In the genomic region with DNA sequence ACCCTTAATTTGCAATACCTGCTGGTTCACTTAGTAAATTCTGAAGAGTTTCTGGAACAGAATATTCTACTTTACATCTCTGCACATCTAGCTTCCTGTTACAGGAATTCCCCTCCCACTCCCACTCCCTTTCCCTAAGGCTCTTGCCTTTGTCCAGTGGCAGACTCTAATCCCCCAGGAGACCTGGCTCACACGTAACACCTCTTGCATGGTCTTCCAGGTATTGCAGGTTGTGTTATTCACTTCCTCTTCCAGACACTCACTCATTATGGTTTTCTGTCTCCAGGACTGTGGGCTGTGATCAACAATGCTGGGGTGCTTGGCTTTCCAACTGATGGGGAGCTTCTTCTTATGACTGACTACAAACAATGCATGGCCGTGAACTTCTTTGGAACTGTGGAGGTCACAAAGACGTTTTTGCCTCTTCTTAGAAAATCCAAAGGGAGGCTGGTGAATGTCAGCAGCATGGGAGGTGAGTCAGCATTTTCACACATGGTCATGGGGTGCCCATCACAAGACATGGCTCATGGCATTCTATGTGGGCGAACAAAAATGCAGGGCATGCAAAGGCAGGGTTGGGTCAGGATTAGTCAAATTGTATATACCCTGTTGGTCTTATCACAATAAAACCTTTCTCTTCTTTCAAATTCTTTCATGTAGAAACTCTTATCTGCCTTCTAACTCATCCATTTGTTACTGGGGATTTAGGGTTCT, we compare ENCODE assay signal across 18 cellular contexts. TPM values are rescaled to one million over a fixed set of nuclear protein-coding genes. Genes with fewer than 3 reads are reported as not detected.
DNase-seq lines count a peak whose midpoint lies in the region; ATAC-seq, FAIRE-seq and TF ChIP-seq lines count a peak whose summit lies in the region.
"Had no signal": no experiment of that assay in that cellular context is flagged by ENCODE, and none has a peak within 500 bp of the region (broad histone marks: within the 10 kb centered on the region; RNA-seq: fewer than 3 reads in every experiment).

No MANE protein-coding gene starts in this region.

- DNase-seq in HepG2 (ENCODE audit: low spot score), result no peak
- DNase-seq in right lobe of liver, result no peak
- DNase-seq in astrocyte of the hippocampus (ENCODE audit: low read depth, low spot score), result peak; percentile 56
- peak; percentile 95 for DNase-seq in foreskin melanocyte
- no peak for DNase-seq in NCI-H187 treated with DMSO at 0.1 percent for 48 hours (lab: John Stamatoyannopoulos, UW)
- no peak for DNase-seq in NCI-H2029 (lab: John Stamatoyannopoulos, UW)
- DNase-seq in activated effector memory CD4-positive, alpha-beta T cell treated with Interleukin-2 at 50 U/mL for 16 hours, result no peak
- no peak for DNase-seq in A673 (ENCODE audit: low spot score)
- DNase-seq: activated CD4-positive, alpha-beta T cell treated with anti-CD3 and anti-CD28 coated beads for 36 hours; activated gamma-delta T cell treated with Interleukin-2 at 50 U/mL for 16 hours; GF-D8; heart left ventricle; NCI-H1417; posterior cingulate gyrus; SW 1271 had no signal

- no peak for TF ChIP-seq CTCF in HepG2 (CRISPR knock-in tag; IDR thresholded peaks at IDR 0.05)
- TF ChIP-seq CTCF in right lobe of liver (IDR thresholded peaks at IDR 0.05), result no peak
- TF ChIP-seq CTCF in A673 (conservative IDR thresholded peaks at IDR 0.05; ENCODE audit: low read depth, low read length), result no peak

- H4K20me1 ChIP-seq in HepG2 (ENCODE audit: insufficient read depth, low read length), result no peaks in the 10 kb centered on the region

- FAIRE-seq in HepG2 (lab: Jason Lieb, UNC), result no peak
- FAIRE-seq: A204.1 had no signal

- no peak for TF ChIP-seq RAD21 in HepG2 (CRISPR knock-in tag; IDR thresholded peaks at IDR 0.05)

- peaks cover 22% of the 10 kb centered on the region for H3K4me1 ChIP-seq in HepG2 (ENCODE audit: insufficient read depth, low read length)
- H3K4me1 ChIP-seq in right lobe of liver, result peaks cover 0 to 53% (median 12%) of the 10 kb centered on the region in 4 donors
- H3K4me1 ChIP-seq in A673 (ENCODE audit: insufficient read depth, low read length, poor library complexity, severe bottlenecking), result no peaks in the 10 kb centered on the region
- H3K4me1 ChIP-seq: heart left ventricle had no signal

- no peak overlapping the region for H3K27ac ChIP-seq in HepG2 (ENCODE audit: extremely low read length, insufficient read depth, low read length)
- H3K27ac ChIP-seq in right lobe of liver, result peak overlapping the region in 1 of 3 donors; percentile 70
- H3K27ac ChIP-seq in A673 (ENCODE audit: low read depth, low read length, poor library complexity, severe bottlenecking), result no peak overlapping the region
- H3K27ac ChIP-seq: heart left ventricle had no signal

- TF ChIP-seq POLR2A in HepG2 (IDR thresholded peaks at IDR 0.05; ENCODE audit: insufficient read depth in 1 of 2, low read depth in 2 of 2, low read length in 2 of 2) (no peak), right lobe of liver (IDR thresholded peaks at IDR 0.05) (no peak)

- whole genome bisulfite sequencing in HepG2 (ENCODE audit: low lambda C conversion rate), result 93% methylated on average over 4 of the region's 4 CpGs
- WGBS in right lobe of liver (ENCODE audit: insufficient coverage, low coverage, low lambda C conversion rate, missing lambda C conversion rate), result 70% methylated on average over 3 of the region's 4 CpGs

- ATAC-seq in HepG2 (no peak), right lobe of liver (no peak)
- ATAC-seq: activated CD4-positive, alpha-beta T cell treated with anti-CD3 and anti-CD28 coated beads for 36 hours; heart left ventricle had no signal

- no peaks in the 10 kb centered on the region for H3K27me3 ChIP-seq in HepG2 (ENCODE audit: control insufficient read depth in 1 of 2, insufficient read depth in 2 of 2, low read length in 2 of 2)
- H3K27me3 ChIP-seq in right lobe of liver, result no peaks in the 10 kb centered on the region
- no peaks in the 10 kb centered on the region for H3K27me3 ChIP-seq in A673 (replicated peaks; ENCODE audit: insufficient read depth, low read depth, low read length, poor library complexity)

- intact Hi-C loops in HepG2 (cut with micrococcal nuclease; ENCODE audit: unreplicated experiment), result no loop called here
- intact Hi-C loops in right lobe of liver (cut with DNase I), result no loop called here
- intact Hi-C loops in A673 (cut with micrococcal nuclease; ENCODE audit: unreplicated experiment), result no loop called here

- H2AFZ ChIP-seq in HepG2 (ENCODE audit: low read length), result no peak overlapping the region

- in situ Hi-C loops in HepG2 (cut with HindIII; ENCODE audit: extremely low pct_ligation_motif_present, low pct_unique_long_range_greater_than_20kb), result no loop called here

- H3K79me2 ChIP-seq in HepG2 (ENCODE audit: insufficient read depth, low read length), result no peaks in the 10 kb centered on the region

- no peak overlapping the region for H3K4me3 ChIP-seq in HepG2 (replicated peaks in 1 of 3; ENCODE audit: insufficient read depth in 1 of 3, low read depth in 2 of 3, low read length in 3 of 3)
- no peak overlapping the region for H3K4me3 ChIP-seq in right lobe of liver
- no peak overlapping the region for H3K4me3 ChIP-seq in A673 (ENCODE audit: low read depth, low read length, poor library complexity, severe bottlenecking)
- H3K4me3 ChIP-seq: heart left ventricle had no signal

- CTCF ChIA-PET in HepG2 (lab: Yijun Ruan, JAX; ENCODE audit: low intra/inter-chr PET ratio, low total read pairs) (no interaction called here), A673 (lab: Charles Lee) (no interaction called here)

- BruUV-seq in HepG2 (replicated peaks; lab: Mats Ljungman, UMichigan), result no TSS peak
- no TSS peak for BruUV-seq in A673 (replicated peaks; lab: Mats Ljungman, UMichigan)

- H3K9me3 ChIP-seq in HepG2 (ENCODE audit: low read length) (no peaks in the 10 kb centered on the region), right lobe of liver (no peaks in the 10 kb centered on the region), A673 (ENCODE audit: low read depth, low read length, poor library complexity, severe bottlenecking) (no peaks in the 10 kb centered on the region)

- peaks cover 18 to 61% of the 10 kb centered on the region in 2 experiments for H3K36me3 ChIP-seq in HepG2 (replicated peaks in 1 of 2; ENCODE audit: control insufficient read depth in 1 of 2, insufficient read depth in 2 of 2, low read length in 2 of 2)
- peaks cover 0 to 23% (median 0%) of the 10 kb centered on the region in 4 donors for H3K36me3 ChIP-seq in right lobe of liver
- no peaks in the 10 kb centered on the region for H3K36me3 ChIP-seq in A673 (ENCODE audit: insufficient read depth, low read length, poor library complexity, severe bottlenecking)
- H3K36me3 ChIP-seq: heart left ventricle had no signal

- POLR2A ChIA-PET in HepG2 (lab: Yijun Ruan, JAX), result no interaction called here
- POLR2A ChIA-PET in A673 (lab: Charles Lee; ENCODE audit: low non-redundant PET), result interaction anchor here (0.5 kb wide), 1 partner anchor 98 kb away, joined by 6 read pairs; no protein-coding TSS in a partner anchor

- no peak overlapping the region for H3K4me2 ChIP-seq in HepG2 (ENCODE audit: low read depth, low read length)

- H3K9ac ChIP-seq in HepG2 (ENCODE audit: insufficient read depth, low read depth, low read length), result no peak overlapping the region

- TF ChIP-seq EP300 in HepG2 (IDR thresholded peaks at IDR 0.05; ENCODE audit: low read depth in 2 of 2, low read length in 2 of 2), result no peak
- no peak for TF ChIP-seq EP300 in HepG2 (CRISPR knock-in tag; IDR thresholded peaks at IDR 0.05; ENCODE audit: borderline replicate concordance)

RNA-seq across cellular contexts. Expression of a gene that starts 35.8 kb away (rescaled TPM):
- 20.4 and 26.3 TPM in 2 replicates for total RNA-seq in HepG2 (2016; rRNA removed; fragmentation: Illumina TruSeq; extraction: Trizol)
- 8.1 and 10.8 TPM in 2 replicates for total RNA-seq in HepG2 (2016; cell fraction: cytosol; rRNA removed; fragmentation: Illumina TruSeq; extraction: Trizol; ENCODE audit: low read depth)
- total RNA-seq in HepG2 (2016; cell fraction: insoluble cytoplasmic fraction; rRNA removed; fragmentation: Illumina TruSeq; extraction: Trizol), result 17.1 and 26.5 TPM in 2 replicates
- 14.2 and 15.4 TPM in 2 replicates for total RNA-seq in HepG2 (2016; cell fraction: membrane; rRNA removed; fragmentation: Illumina TruSeq; extraction: Trizol)
- 20.3 and 26.6 TPM in 2 replicates for total RNA-seq in HepG2 (2016; cell fraction: nucleus; rRNA removed; fragmentation: Illumina TruSeq; extraction: Trizol)
- polyA plus RNA-seq in HepG2 (2011; rRNA removed), result 69.3 and 70.7 TPM in 2 replicates
- polyA plus RNA-seq in HepG2 (2011; cell fraction: cytosol; rRNA removed), result 63.0 and 86.7 TPM in 2 replicates
- 25.9 and 29.8 TPM in 2 replicates for polyA plus RNA-seq in HepG2 (2011; cell fraction: nucleus; rRNA removed)
- polyA plus RNA-seq in HepG2 (2012), result 99.3 and 106 TPM in 2 replicates
- 10.6 and 11.5 TPM in 2 replicates for polyA plus RNA-seq in HepG2 (2016; cell fraction: cytosol; fragmentation: Illumina TruSeq; extraction: Trizol; ENCODE audit: low read depth)
- 19.6 and 20.2 TPM in 2 replicates for polyA plus RNA-seq in HepG2 (2016; cell fraction: insoluble cytoplasmic fraction; fragmentation: Illumina TruSeq; extraction: Trizol; ENCODE audit: low read depth)
- polyA plus RNA-seq in HepG2 (2016; cell fraction: membrane; fragmentation: Illumina TruSeq; extraction: Trizol; ENCODE audit: low read depth), result 13.1 and 14.3 TPM in 2 replicates
- polyA plus RNA-seq in HepG2 (2016; cell fraction: nucleus; fragmentation: Illumina TruSeq; extraction: Trizol; ENCODE audit: insufficient read depth, low read depth), result 30.1 and 31.0 TPM in 2 replicates
- polyA minus RNA-seq in HepG2 (2011; rRNA and poly(A)+ RNA removed; ENCODE audit: low replicate concordance), result 150 TPM in 1 of 2 replicates, not detected in the other
- 38.6 and 54.8 TPM in 2 replicates for polyA minus RNA-seq in HepG2 (2011; cell fraction: cytosol; rRNA and poly(A)+ RNA removed)
- 77.4 and 89.1 TPM in 2 replicates for polyA minus RNA-seq in HepG2 (2011; cell fraction: nucleus; rRNA and poly(A)+ RNA removed)
- 100 to 1,000 TPM in 1 of 6 experiments, 10 to 100 TPM in 5; 65.2 to 144 (median 84.7) TPM for total RNA-seq in right lobe of liver
- total RNA-seq in A673 (2021), result 3.2 and 4.9 TPM in 2 replicates
- total RNA-seq: activated CD4-positive, alpha-beta T cell treated with anti-CD3 and anti-CD28 coated beads for 36 hours; chondrocyte; heart left ventricle; subcutaneous adipose tissue had no signal

RNA-seq across cellular contexts. Expression of a gene that starts 59.5 kb away (rescaled TPM):
- total RNA-seq in HepG2 (2016; rRNA removed; fragmentation: Illumina TruSeq; extraction: Trizol) (0.01 and 0.13 TPM in 2 replicates), right lobe of liver (1 to 10 TPM; 3.4 to 5.9 (median 4.5) TPM), A673 (2021) (not detected in 2 replicates)
- not detected in 2 replicates for total RNA-seq in HepG2 (2016; cell fraction: cytosol; rRNA removed; fragmentation: Illumina TruSeq; extraction: Trizol; ENCODE audit: low read depth)
- total RNA-seq in HepG2 (2016; cell fraction: insoluble cytoplasmic fraction; rRNA removed; fragmentation: Illumina TruSeq; extraction: Trizol), result 0.09 and 0.39 TPM in 2 replicates
- total RNA-seq in HepG2 (2016; cell fraction: membrane; rRNA removed; fragmentation: Illumina TruSeq; extraction: Trizol), result under 0.01 and 0.09 TPM in 2 replicates
- 0.03 TPM in 1 of 2 replicates, not detected in the other for total RNA-seq in HepG2 (2016; cell fraction: nucleus; rRNA removed; fragmentation: Illumina TruSeq; extraction: Trizol)
- polyA plus RNA-seq in HepG2 (2011; rRNA removed), result 0.01 TPM in 1 of 2 replicates, not detected in the other
- polyA plus RNA-seq in HepG2 (2011; cell fraction: cytosol; rRNA removed), result under 0.01 TPM in 1 of 2 replicates, not detected in the other
- 0.02 TPM in 2 replicates for polyA plus RNA-seq in HepG2 (2011; cell fraction: nucleus; rRNA removed)
- 0.01 TPM in 1 of 2 replicates, not detected in the other for polyA plus RNA-seq in HepG2 (2012)
- polyA plus RNA-seq in HepG2 (2016; cell fraction: cytosol; fragmentation: Illumina TruSeq; extraction: Trizol; ENCODE audit: low read depth), result not detected in 2 replicates
- 0.11 TPM in 2 replicates for polyA plus RNA-seq in HepG2 (2016; cell fraction: insoluble cytoplasmic fraction; fragmentation: Illumina TruSeq; extraction: Trizol; ENCODE audit: low read depth)
- 0.07 TPM in 1 of 2 replicates, not detected in the other for polyA plus RNA-seq in HepG2 (2016; cell fraction: membrane; fragmentation: Illumina TruSeq; extraction: Trizol; ENCODE audit: low read depth)
- not detected in 2 replicates for polyA plus RNA-seq in HepG2 (2016; cell fraction: nucleus; fragmentation: Illumina TruSeq; extraction: Trizol; ENCODE audit: insufficient read depth, low read depth)
- polyA minus RNA-seq in HepG2 (2011; rRNA and poly(A)+ RNA removed; ENCODE audit: low replicate concordance), result not detected in 2 replicates
- polyA minus RNA-seq in HepG2 (2011; cell fraction: cytosol; rRNA and poly(A)+ RNA removed), result not detected in 2 replicates
- not detected in 2 replicates for polyA minus RNA-seq in HepG2 (2011; cell fraction: nucleus; rRNA and poly(A)+ RNA removed)
- total RNA-seq: chondrocyte had no signal

Comparison
In these comparisons a context has a peak if more than half of its experiments do, and no peak if none do; other contexts are left out.
1. DNase-seq: peak in astrocyte of the hippocampus (single experiment) and foreskin melanocyte (single experiment); none in HepG2 (single experiment), right lobe of liver (0 of 3), NCI-H187 treated with DMSO at 0.1 percent for 48 hours (single experiment), NCI-H2029 (single experiment), activated effector memory CD4-positive, alpha-beta T cell treated with Interleukin-2 at 50 U/mL for 16 hours (single experiment) and A673 (single experiment).